ENCODE assay signal across 21 cellular contexts in the genomic region with DNA sequence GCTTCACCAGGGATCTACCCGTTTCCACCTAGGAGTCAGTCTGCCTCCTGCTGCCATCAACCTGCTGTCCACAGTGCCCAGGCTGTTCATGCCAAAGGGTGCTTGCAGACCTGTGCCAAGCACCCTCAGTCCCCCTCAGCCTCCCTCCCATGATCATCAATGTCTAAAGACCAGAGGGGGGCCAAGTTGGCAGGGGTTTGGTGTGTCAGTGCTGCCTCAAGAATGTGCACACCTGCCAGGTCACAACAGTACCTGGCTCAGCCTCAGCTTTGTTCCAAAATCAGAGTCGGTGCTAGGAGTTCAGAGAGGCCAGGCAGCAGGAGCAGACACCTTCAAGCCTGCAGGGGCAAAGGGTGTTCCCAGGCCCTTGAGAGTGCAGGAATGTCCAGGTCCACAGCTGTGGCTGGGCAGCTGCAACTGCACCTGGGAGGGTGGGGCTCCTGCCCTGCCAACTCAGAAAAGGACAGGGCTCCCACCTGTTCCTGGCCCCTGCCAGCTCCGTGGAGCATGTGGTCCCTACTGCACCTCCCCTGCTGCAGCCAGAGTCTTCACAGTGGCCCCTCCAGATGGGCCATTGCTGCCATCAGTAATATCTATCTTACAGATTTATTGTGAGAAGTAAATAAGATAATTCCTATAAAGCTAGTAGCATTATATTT.
"Had no signal": no experiment of that assay in that cellular context is flagged by ENCODE, and none has a peak within 500 bp of the region (broad histone marks: within the 10 kb centered on the region; RNA-seq: fewer than 3 reads in every experiment).

No MANE protein-coding gene starts in this region.

- ATAC-seq: effector memory CD8-positive, alpha-beta T cell; heart right ventricle; left colon; naive thymus-derived CD8-positive, alpha-beta T cell; right cardiac atrium had no signal

- H3K4me1 Mint-ChIP-seq: central memory CD8-positive, alpha-beta T cell; naive thymus-derived CD8-positive, alpha-beta T cell had no signal

- H3K4me3 Mint-ChIP-seq: central memory CD8-positive, alpha-beta T cell; effector memory CD8-positive, alpha-beta T cell; naive thymus-derived CD8-positive, alpha-beta T cell; neural crest cell had no signal

- H3K27ac Mint-ChIP-seq: effector memory CD8-positive, alpha-beta T cell; naive thymus-derived CD8-positive, alpha-beta T cell had no signal

- DNase-seq: cortex of kidney; effector memory CD8-positive, alpha-beta T cell; erythroblast; esophagus squamous epithelium; foreskin melanocyte; glutamatergic neuron; heart right ventricle; hippocampal formation; kidney glomerular epithelial cell; left colon; left ventricle myocardium inferior; mesenchymal stem cell; naive thymus-derived CD8-positive, alpha-beta T cell; right cardiac atrium; small intestine; stimulated activated CD4-positive, alpha-beta T cell treated with anti-CD3 and anti-CD28 coated beads, Interleukin-15, amount 100 ng/mL, for 24 hours; stimulated activated CD4-positive, alpha-beta T cell treated with anti-CD3 and anti-CD28 coated beads, Interleukin-2, amount 100 ng/mL, for 48 hours; stimulated activated naive CD4-positive, alpha-beta T cell treated with Interleukin-2 at 50 U/mL for 16 hours; uterus had no signal

- H3K36me3 Mint-ChIP-seq: naive thymus-derived CD8-positive, alpha-beta T cell had no signal

- H3K27me3 Mint-ChIP-seq: central memory CD8-positive, alpha-beta T cell; effector memory CD8-positive, alpha-beta T cell; naive thymus-derived CD8-positive, alpha-beta T cell had no signal
